In genomic region chr3:135758961-135759360, GRCh38 we compare ENCODE assay signal across 26 cellular contexts.
"Had no signal": no experiment of that assay in that cellular context is flagged by ENCODE, and none has a peak within 500 bp of the region (broad histone marks: within the 10 kb centered on the region; RNA-seq: fewer than 3 reads in every experiment).

No MANE protein-coding gene starts in this region.

- H3K27me3 ChIP-seq: colonic mucosa, esophagus muscularis mucosa, foreskin keratinocyte, gastrocnemius medialis, gastroesophageal sphincter, heart left ventricle had no signal

- H3K4me3 ChIP-seq: colonic mucosa, coronary artery, dorsolateral prefrontal cortex, esophagus muscularis mucosa, esophagus squamous epithelium, gastrocnemius medialis, gastroesophageal sphincter, heart left ventricle, heart right ventricle had no signal

- H3K4me1 ChIP-seq: colonic mucosa, esophagus muscularis mucosa, esophagus squamous epithelium, foreskin keratinocyte, gastrocnemius medialis, gastroesophageal sphincter, heart left ventricle, heart right ventricle had no signal

- DNase-seq: colonic mucosa; cortex of kidney; dermis blood vessel endothelial cell; dorsolateral prefrontal cortex; effector CD4-positive, alpha-beta T cell; effector CD8-positive, alpha-beta T cell; effector memory CD4-positive, alpha-beta T cell; effector memory CD8-positive, alpha-beta T cell; endodermal cell; erythroblast; esophagus squamous epithelium; foreskin fibroblast; foreskin keratinocyte; foreskin melanocyte; gastrocnemius medialis; glutamatergic neuron; head of caudate nucleus; heart left ventricle; heart right ventricle had no signal

- H3K9me3 ChIP-seq: colonic mucosa, esophagus muscularis mucosa, esophagus squamous epithelium, gastrocnemius medialis, gastroesophageal sphincter, heart left ventricle, heart right ventricle had no signal

- FAIRE-seq: colon, endometrium, endothelial cell of umbilical vein had no signal

- H3K36me3 ChIP-seq: colonic mucosa, esophagus muscularis mucosa, esophagus squamous epithelium, gastrocnemius medialis, gastroesophageal sphincter, heart left ventricle, heart right ventricle had no signal

- H3K27ac ChIP-seq: colonic mucosa, coronary artery, dorsolateral prefrontal cortex, epithelial cell of prostate, esophagus muscularis mucosa, esophagus squamous epithelium, foreskin keratinocyte, gastrocnemius medialis, gastroesophageal sphincter, heart left ventricle, heart right ventricle had no signal
